8 cellular contexts compared by ENCODE assay signal in genomic region chr6:28105286-28105685, GRCh38. TPM values are rescaled to one million over a fixed set of nuclear protein-coding genes. Genes with fewer than 3 reads are reported as not detected.
DNase-seq lines count a peak whose midpoint lies in the region; ATAC-seq and TF ChIP-seq lines count a peak whose summit lies in the region.

No MANE protein-coding gene starts in this region.

- H3K36me3 Mint-ChIP-seq in HFFc6 (ENCODE audit: low read depth) (no peaks in the 10 kb centered on the region), nephron (ENCODE audit: low read depth) (no peaks in the 10 kb centered on the region)

- H3K4me3 ChIP-seq in SJSA1 (peak overlapping the region; percentile 61), epithelial cell of esophagus (ENCODE audit: low read length) (peak overlapping the region; percentile 55)

- no peaks in the 10 kb centered on the region for H3K27me3 ChIP-seq in SJSA1 (replicated peaks)

- H3K36me3 ChIP-seq in SJSA1: no peaks in the 10 kb centered on the region

- no peaks in the 10 kb centered on the region; the same call in 1 of the 2 replicates for H3K27me3 Mint-ChIP-seq in HFFc6 (ENCODE audit: insufficient read depth)
- H3K27me3 Mint-ChIP-seq in nephron (ENCODE audit: low read depth): peaks cover 8% of the 10 kb centered on the region

- H3K9me3 Mint-ChIP-seq in HFFc6: no peaks in the 10 kb centered on the region
- peaks cover 3% of the 10 kb centered on the region for H3K9me3 Mint-ChIP-seq in nephron

- H3K27ac ChIP-seq in SJSA1: peak overlapping the region; percentile 9; the same call in 1 of the 2 replicates

- H3K9me3 ChIP-seq in SJSA1 (replicated peaks): no peaks in the 10 kb centered on the region

- H3K4me1 Mint-ChIP-seq in HFFc6 (ENCODE audit: low read depth) (peaks cover 13% of the 10 kb centered on the region), nephron (peaks cover 5% of the 10 kb centered on the region)

- H3K4me1 ChIP-seq in SJSA1 (replicated peaks): peaks cover 5% of the 10 kb centered on the region; the same call in 1 of the 2 replicates

- H3K4me3 Mint-ChIP-seq in HFFc6 (peak overlapping the region; percentile 86), nephron (peak overlapping the region; percentile 90 to 95 (median 92))

- H3K27ac Mint-ChIP-seq in HFFc6: peak overlapping the region; percentile 78
- H3K27ac Mint-ChIP-seq in nephron: peak overlapping the region; percentile 84 to 93 (median 92)

- DNase-seq in EL (peak; percentile 32), HFFc6 (no peak), SJSA1 (ENCODE audit: low read depth in 1 of 2, low spot score in 2 of 2) (no peak), epithelial cell of esophagus (ENCODE audit: low read depth) (peak; percentile 29), COLO668 (lab: John Stamatoyannopoulos, UW; ENCODE audit: unreplicated experiment) (no peak), NCI-H345 (lab: John Stamatoyannopoulos, UW) (no peak)

- no peak for ATAC-seq in HG03095 (IDR thresholded peaks at IDR 0.05; ENCODE audit: unreplicated experiment)

- TF ChIP-seq CTCF in HFFc6 (IDR thresholded peaks at IDR 0.05) (no peak), epithelial cell of esophagus (IDR thresholded peaks at IDR 0.05; ENCODE audit: insufficient read depth, low read depth, low read length, missing control alignments) (no peak), nephron (IDR thresholded peaks at IDR 0.05; ENCODE audit: unreplicated experiment in 3 of 3) (no peak)

RNA-seq across cellular contexts. Expression of gene ZSCAN16, which starts 19.1 kb away (rescaled TPM):
- total RNA-seq in HFFc6 (2021; fragmentation: NEBNext Ultra II Directional; extraction: Animal tissue kit (Norgen Biotek cat#: 25700)): 1 to 10 TPM in 3 of 6 experiments, under 1 TPM in 3; 0.84 to 1.6 (median 1.1) TPM
- 0.31 and 1.2 TPM in 2 replicates for total RNA-seq in SJSA1 (2014; rRNA removed; shearing (Covaris generic))

RNA-seq across cellular contexts. Expression of gene ZNF165, which starts 24.9 kb away (rescaled TPM):
- total RNA-seq in HFFc6 (2021; fragmentation: NEBNext Ultra II Directional; extraction: Animal tissue kit (Norgen Biotek cat#: 25700)): under 1 TPM; 0.10 to 0.34 (median 0.20) TPM
- 0.08 TPM in 1 of 2 replicates, not detected in the other for total RNA-seq in SJSA1 (2014; rRNA removed; shearing (Covaris generic))

RNA-seq across cellular contexts. Expression of gene ZKSCAN8, which starts 36.4 kb away (rescaled TPM):
- total RNA-seq in HFFc6 (2021; fragmentation: NEBNext Ultra II Directional; extraction: Animal tissue kit (Norgen Biotek cat#: 25700)): 10 to 100 TPM; 13.2 to 15.3 (median 14.0) TPM
- 8.2 and 12.4 TPM in 2 replicates for total RNA-seq in SJSA1 (2014; rRNA removed; shearing (Covaris generic))

Comparison
In these comparisons a context has a peak if more than half of its experiments do, and no peak if none do; other contexts are left out.
1. DNase-seq: peak in EL (single experiment) and epithelial cell of esophagus (single experiment); none in HFFc6 (single experiment), SJSA1 (0 of 2), COLO668 (single experiment) and NCI-H345 (single experiment).